Comparison of ENCODE assay signal across 1 cellular context in genomic region chr1:205726619-205727125, GRCh38.
TF ChIP-seq lines count a peak whose summit lies in the region.

No MANE protein-coding gene starts in this region.

TF ChIP-seq in HepG2, 621 proteins besides CTCF, POLR2A, EP300 and RAD21 (continued from another document and continues in another):
- TF ChIP-seq SETDB1 (CRISPR knock-in tag; IDR thresholded peaks at IDR 0.05; ENCODE audit: borderline replicate concordance) (no peak), CCAR2 (optimal IDR thresholded peaks at IDR 0.05; ENCODE audit: low read depth, low read length) (no peak), MED1 (CRISPR knock-in tag; IDR thresholded peaks at IDR 0.05) (peak; percentile 38), ISL2 (CRISPR knock-in tag; IDR thresholded peaks at IDR 0.05) (0 out of 2 replicates have a peak, but pooled peaks have one; percentile 29), HNRNPUL1 (IDR thresholded peaks at IDR 0.05; ENCODE audit: low read depth, low read length) (no peak), MTF1 (CRISPR knock-in tag; IDR thresholded peaks at IDR 0.05) (no peak), ERF (CRISPR knock-in tag; IDR thresholded peaks at IDR 0.05) (no peak), ARID2 (CRISPR knock-in tag; IDR thresholded peaks at IDR 0.05; ENCODE audit: borderline replicate concordance) (no peak), ZNF441 (CRISPR knock-in tag; IDR thresholded peaks at IDR 0.05; ENCODE audit: borderline replicate concordance) (no peak), ATAD3A (CRISPR knock-in tag; IDR thresholded peaks at IDR 0.05) (no peak), MXI1 (IDR thresholded peaks at IDR 0.05; ENCODE audit: borderline replicate concordance, low read depth, low read length) (no peak), TRIM22 (IDR thresholded peaks at IDR 0.05) (no peak), HOXD1 (CRISPR knock-in tag; IDR thresholded peaks at IDR 0.05) (no peak), TBX2 (CRISPR knock-in tag; IDR thresholded peaks at IDR 0.05; ENCODE audit: borderline replicate concordance) (no peak), SCMH1 (CRISPR knock-in tag; IDR thresholded peaks at IDR 0.05; ENCODE audit: borderline replicate concordance) (no peak), ZNF235 (CRISPR knock-in tag; IDR thresholded peaks at IDR 0.05; ENCODE audit: borderline replicate concordance) (no peak), ZNF569 (CRISPR knock-in tag; IDR thresholded peaks at IDR 0.05; ENCODE audit: borderline replicate concordance) (no peak), MYNN (CRISPR knock-in tag; IDR thresholded peaks at IDR 0.05; ENCODE audit: low read depth) (no peak), MEF2D (CRISPR knock-in tag; IDR thresholded peaks at IDR 0.05) (no peak), CBFB (CRISPR knock-in tag; IDR thresholded peaks at IDR 0.05) (no peak), DZIP1 (CRISPR knock-in tag; IDR thresholded peaks at IDR 0.05) (no peak), ZHX1 (CRISPR knock-in tag; IDR thresholded peaks at IDR 0.05; ENCODE audit: low read depth) (no peak), HNRNPK (IDR thresholded peaks at IDR 0.05; ENCODE audit: low read depth, low read length, poor library complexity, severe bottlenecking) (no peak), ELK4 (CRISPR knock-in tag; IDR thresholded peaks at IDR 0.05; ENCODE audit: borderline replicate concordance) (no peak), ZBTB26 (CRISPR knock-in tag; IDR thresholded peaks at IDR 0.05; ENCODE audit: borderline replicate concordance) (no peak), PHF20 (CRISPR knock-in tag; IDR thresholded peaks at IDR 0.05) (no peak), ZNF230 (CRISPR knock-in tag; IDR thresholded peaks at IDR 0.05) (no peak), ZNF552 (CRISPR knock-in tag; IDR thresholded peaks at IDR 0.05; ENCODE audit: borderline replicate concordance) (no peak), TCF12 (IDR thresholded peaks at IDR 0.05) (no peak), TCF12 (CRISPR knock-in tag; IDR thresholded peaks at IDR 0.05) (no peak), PAX8 (CRISPR knock-in tag; IDR thresholded peaks at IDR 0.05; ENCODE audit: borderline replicate concordance) (no peak), ZNF777 (CRISPR knock-in tag; IDR thresholded peaks at IDR 0.05) (no peak), BORCS8-MEF2B (CRISPR knock-in tag; IDR thresholded peaks at IDR 0.05) (no peak), BATF2 (CRISPR knock-in tag; IDR thresholded peaks at IDR 0.05) (no peak), ZFP91 (CRISPR knock-in tag; IDR thresholded peaks at IDR 0.05; ENCODE audit: borderline replicate concordance) (no peak), ZNF761 (CRISPR knock-in tag; conservative IDR thresholded peaks at IDR 0.05) (no peak), ZC3H4 (CRISPR knock-in tag; IDR thresholded peaks at IDR 0.05; ENCODE audit: borderline replicate concordance) (no peak), THAP11 (CRISPR knock-in tag; IDR thresholded peaks at IDR 0.05) (peak; percentile 31; the same call in 1 of the 2 replicates), BRD4 (CRISPR knock-in tag; IDR thresholded peaks at IDR 0.05) (no peak), ZBTB3 (CRISPR knock-in tag; IDR thresholded peaks at IDR 0.05; ENCODE audit: borderline replicate concordance, low read depth) (no peak), ZNF513 (CRISPR knock-in tag; conservative IDR thresholded peaks at IDR 0.05) (no peak), CSRNP1 (CRISPR knock-in tag; IDR thresholded peaks at IDR 0.05) (no peak), ZNF138 (CRISPR knock-in tag; IDR thresholded peaks at IDR 0.05; ENCODE audit: low read depth) (no peak), ZBTB10 (CRISPR knock-in tag; IDR thresholded peaks at IDR 0.05; ENCODE audit: borderline replicate concordance) (no peak), CERS6 (CRISPR knock-in tag; IDR thresholded peaks at IDR 0.05) (no peak), JUNB (CRISPR knock-in tag; IDR thresholded peaks at IDR 0.05; ENCODE audit: borderline replicate concordance) (no peak), ZNF577 (CRISPR knock-in tag; IDR thresholded peaks at IDR 0.05; ENCODE audit: borderline replicate concordance, low read depth) (no peak), ZNF383 (CRISPR knock-in tag; IDR thresholded peaks at IDR 0.05; ENCODE audit: borderline replicate concordance) (no peak)
